20 cellular contexts compared by ENCODE assay signal in the genomic region with DNA sequence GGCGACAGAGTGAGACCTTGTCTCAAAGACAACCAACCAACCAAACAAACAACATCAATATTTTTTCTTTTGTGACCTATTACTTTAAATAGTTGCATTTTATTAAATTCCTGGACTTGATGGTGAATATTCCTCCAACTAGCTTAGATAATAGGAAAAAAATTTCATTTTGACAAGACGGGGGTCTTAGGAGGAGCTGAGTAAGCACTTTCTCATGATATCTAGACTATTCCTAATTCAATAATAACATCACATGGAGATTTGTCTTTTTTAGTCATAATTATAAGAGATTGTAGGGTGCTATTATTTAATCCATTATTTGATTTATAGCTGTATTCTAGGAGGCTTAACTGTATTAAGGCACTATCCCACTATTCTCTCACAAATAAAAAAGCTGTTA.
DNase-seq lines count a peak whose midpoint lies in the region; ATAC-seq, FAIRE-seq and TF ChIP-seq lines count a peak whose summit lies in the region.
"Had no signal": no experiment of that assay in that cellular context is flagged by ENCODE, and none has a peak within 500 bp of the region (broad histone marks: within the 10 kb centered on the region; RNA-seq: fewer than 3 reads in every experiment).

No MANE protein-coding gene starts in this region.

- no peak overlapping the region for H2BK15ac ChIP-seq in IMR-90 (ENCODE audit: low read depth, low read length)

- POLR2A ChIA-PET in A549 (lab: Yijun Ruan, JAX) (no interaction called here), IMR-90 (lab: Charles Lee; ENCODE audit: unreplicated experiment) (no interaction called here)

- H3K9me3 Mint-ChIP-seq in CD14-positive monocyte: peaks cover 0 to 3% (median 0%) of the 10 kb centered on the region in 7 donors

- H3K9ac ChIP-seq in IMR-90 (ENCODE audit: low read depth, low read length) (no peak overlapping the region), trophoblast cell (ENCODE audit: low read length) (no peak overlapping the region)
- H3K9ac ChIP-seq: BLaER1 treated with 17β-estradiol and CSF1 and Interleukin-3, amounts not matched to agents 10 nM and 100 nM had no signal

- H3K9me1 ChIP-seq in IMR-90 (ENCODE audit: insufficient read depth, low read length): no peaks in the 10 kb centered on the region

- H3K23ac ChIP-seq in IMR-90 (ENCODE audit: low read depth, low read length) (no peak overlapping the region), trophoblast cell (ENCODE audit: low read length) (no peak overlapping the region)

- H3K4me1 ChIP-seq in A549 (no peaks in the 10 kb centered on the region), IMR-90 (ENCODE audit: control insufficient read depth, insufficient read depth, low read length) (no peaks in the 10 kb centered on the region), trophoblast cell (ENCODE audit: control insufficient read depth in 1 of 2, insufficient read depth in 2 of 2, low read length in 2 of 2) (no peaks in the 10 kb centered on the region)
- H3K4me1 ChIP-seq: BLaER1 treated with 17β-estradiol and CSF1 and Interleukin-3, amounts not matched to agents 10 nM and 100 nM; Caco-2 had no signal

- no peak overlapping the region for H2BK120ac ChIP-seq in IMR-90 (ENCODE audit: low read depth, low read length)
- no peak overlapping the region for H2BK120ac ChIP-seq in trophoblast cell (ENCODE audit: insufficient read depth, low read length, poor library complexity)

- H3K79me1 ChIP-seq in IMR-90 (ENCODE audit: low read depth in 1 of 2, low read length in 2 of 2) (no peaks in the 10 kb centered on the region), trophoblast cell (ENCODE audit: low read length) (no peaks in the 10 kb centered on the region)

- H4K91ac ChIP-seq in IMR-90 (ENCODE audit: insufficient read depth, low read depth, low read length) (no peak overlapping the region), trophoblast cell (ENCODE audit: low read depth, low read length) (no peak overlapping the region)

- no peak overlapping the region for H2AK9ac ChIP-seq in IMR-90 (replicated peaks; ENCODE audit: low read depth, low read length, poor library complexity)

- H3K27ac ChIP-seq in A549 (no peak overlapping the region), IMR-90 (ENCODE audit: insufficient read depth, low read length) (no peak overlapping the region), trophoblast cell (ENCODE audit: low read depth, low read length) (no peak overlapping the region)
- H3K27ac ChIP-seq: BLaER1 treated with 17β-estradiol and CSF1 and Interleukin-3, amounts not matched to agents 10 nM and 100 nM; C4-2B had no signal

- TF ChIP-seq POLR2A in A549 (IDR thresholded peaks at IDR 0.05; ENCODE audit: low read length): no peak
- no peak for TF ChIP-seq POLR2A in IMR-90 (IDR thresholded peaks at IDR 0.05; ENCODE audit: low read depth, low read length)

- H3K56ac ChIP-seq in IMR-90 (ENCODE audit: extremely low read depth, insufficient read depth, low read length): no peak overlapping the region

- no peak overlapping the region for H4K5ac ChIP-seq in IMR-90 (ENCODE audit: low read depth, low read length)

- no peak overlapping the region for H4K12ac ChIP-seq in trophoblast cell (ENCODE audit: low read depth, low read length)

- H3K14ac ChIP-seq in IMR-90 (replicated peaks; ENCODE audit: low read depth, low read length) (no peak overlapping the region), trophoblast cell (ENCODE audit: low read length) (no peak overlapping the region)

- H3K36me3 ChIP-seq in IMR-90 (ENCODE audit: control insufficient read depth, insufficient read depth, low read length): no peaks in the 10 kb centered on the region
- no peaks in the 10 kb centered on the region for H3K36me3 ChIP-seq in trophoblast cell (ENCODE audit: control insufficient read depth in 1 of 2, insufficient read depth in 2 of 2, low read length in 2 of 2)
- H3K36me3 ChIP-seq: BLaER1 treated with 17β-estradiol and CSF1 and Interleukin-3, amounts not matched to agents 10 nM and 100 nM had no signal

- ATAC-seq in A549 (no peak), IMR-90 (ENCODE audit: low read depth) (no peak), HG02885 (IDR thresholded peaks at IDR 0.05; ENCODE audit: poor library complexity, unreplicated experiment) (no peak)
- ATAC-seq: CD8-positive, alpha-beta T cell had no signal

- no peak for FAIRE-seq in A549 (lab: Jason Lieb, UNC)
- FAIRE-seq: A204.1, D721Med, G401.6, GM12891 had no signal

- TF ChIP-seq CTCF in A549 (IDR thresholded peaks at IDR 0.05) (no peak), IMR-90 (conservative IDR thresholded peaks at IDR 0.05; ENCODE audit: low read depth, low read length) (no peak), CD14-positive monocyte (IDR thresholded peaks at IDR 0.05) (no peak)

- H3K4me1 Mint-ChIP-seq in CD14-positive monocyte: no peaks in the 10 kb centered on the region
- H3K4me1 Mint-ChIP-seq: B cell; CD4-positive, CD25-positive, alpha-beta regulatory T cell had no signal

- H2BK20ac ChIP-seq in IMR-90 (ENCODE audit: low read depth, low read length): no peak overlapping the region

- H3K27ac Mint-ChIP-seq in CD14-positive monocyte: no peak overlapping the region
- H3K27ac Mint-ChIP-seq: B cell; CD4-positive, CD25-positive, alpha-beta regulatory T cell; CD8-positive, alpha-beta T cell had no signal

- WGBS in A549 (ENCODE audit: missing lambda C conversion rate): 38% methylated on average over 2 of the region's 2 CpGs
- WGBS in IMR-90 (ENCODE audit: extremely low coverage in 2 of 2, insufficient read length in 1 of 2), 2 experiments: no CpG with 5 or more reads among the region's 2 CpGs
- WGBS in trophoblast cell (ENCODE audit: extremely low coverage, insufficient coverage, insufficient read length): no CpG with 5 or more reads among the region's 2 CpGs

- H3K4ac ChIP-seq in IMR-90 (ENCODE audit: low read depth, low read length) (no peak overlapping the region), trophoblast cell (ENCODE audit: low read depth, low read length) (no peak overlapping the region)

- H3K18ac ChIP-seq in IMR-90 (ENCODE audit: low read depth, low read length): no peak overlapping the region
- H3K18ac ChIP-seq in trophoblast cell (ENCODE audit: low read length): no peak overlapping the region

- no peak overlapping the region for H3K4me2 ChIP-seq in A549
- H3K4me2 ChIP-seq in IMR-90 (ENCODE audit: low read depth, low read length): no peak overlapping the region
- no peak overlapping the region for H3K4me2 ChIP-seq in trophoblast cell (ENCODE audit: low read length)
- H3K4me2 ChIP-seq: BLaER1 treated with 17β-estradiol and CSF1 and Interleukin-3, amounts not matched to agents 10 nM and 100 nM had no signal

- H2BK12ac ChIP-seq in trophoblast cell (ENCODE audit: low read length): no peak overlapping the region

- H3K36me3 Mint-ChIP-seq in CD14-positive monocyte: no peaks in the 10 kb centered on the region
- H3K36me3 Mint-ChIP-seq: CD4-positive, CD25-positive, alpha-beta regulatory T cell; CD8-positive, alpha-beta T cell had no signal

- H3K4me3 ChIP-seq in A549: no peak overlapping the region
- H3K4me3 ChIP-seq in IMR-90 (ENCODE audit: insufficient read depth, low read depth, low read length): no peak overlapping the region
- peak overlapping the region; percentile 18 for H3K4me3 ChIP-seq in trophoblast cell (ENCODE audit: low read depth, low read length)
- H3K4me3 ChIP-seq: BLaER1 treated with 17β-estradiol and CSF1 and Interleukin-3, amounts not matched to agents 10 nM and 100 nM had no signal

- H3K27me3 ChIP-seq in IMR-90 (ENCODE audit: control insufficient read depth, insufficient read depth, low read length) (no peaks in the 10 kb centered on the region), trophoblast cell (ENCODE audit: insufficient read depth, low read length) (no peaks in the 10 kb centered on the region)
- H3K27me3 ChIP-seq: BLaER1 treated with 17β-estradiol and CSF1 and Interleukin-3, amounts not matched to agents 10 nM and 100 nM had no signal

- no peak overlapping the region for H2BK5ac ChIP-seq in IMR-90 (ENCODE audit: low read depth, low read length, poor library complexity, severe bottlenecking)
- H2BK5ac ChIP-seq in trophoblast cell (ENCODE audit: low read depth, low read length, poor library complexity): no peak overlapping the region

- DNase-seq in A549 (ENCODE audit: low read depth in 1 of 2, low spot score in 1 of 2) (no peak), IMR-90 (no peak), trophoblast cell (no peak), CD14-positive monocyte (ENCODE audit: low spot score) (no peak)
- DNase-seq: 8988T; AML-193; Caco-2; Calu3; CD4-positive, CD25-positive, alpha-beta regulatory T cell; CD8-positive, alpha-beta T cell; DMS79 treated with DMSO at 0.1 percent for 48 hours; GF-D8 had no signal

- H2AFZ ChIP-seq in IMR-90 (replicated peaks; ENCODE audit: low read length, poor library complexity) (no peak overlapping the region), trophoblast cell (ENCODE audit: insufficient read depth, low read length, poor library complexity) (no peak overlapping the region)

- H4K8ac ChIP-seq in IMR-90 (ENCODE audit: low read depth in 2 of 2, low read length in 2 of 2) (no peak overlapping the region), trophoblast cell (ENCODE audit: low read depth, low read length) (no peak overlapping the region)

- intact Hi-C loops in IMR-90 (cut with micrococcal nuclease): no loop called here
- intact Hi-C loops in CD14-positive monocyte (cut with micrococcal nuclease): no loop called here

- H2AK5ac ChIP-seq in IMR-90 (ENCODE audit: low read depth, low read length): no peak overlapping the region
- H2AK5ac ChIP-seq in trophoblast cell (ENCODE audit: low read length): no peak overlapping the region

- CTCF ChIA-PET in A549 (lab: Yijun Ruan, JAX): interaction anchor here (1.7 kb wide), 1 partner anchor 10 kb away, joined by 5 read pairs; no protein-coding TSS in a partner anchor
- CTCF ChIA-PET in IMR-90 (lab: Yijun Ruan, JAX): interaction anchor here (0.6 to 1.3 kb wide), 4 partner anchors 28 to 1144 kb away, joined by 3 to 5 read pairs (median 4); no protein-coding TSS in a partner anchor

- H3K27me3 Mint-ChIP-seq in CD14-positive monocyte (ENCODE audit: low read depth in 3 of 3): peaks cover 0 to 1% (median under 1%) of the 10 kb centered on the region in 3 donors
- H3K27me3 Mint-ChIP-seq: B cell; CD4-positive, CD25-positive, alpha-beta regulatory T cell had no signal

- H3K9me3 ChIP-seq in A549: no peaks in the 10 kb centered on the region
- no peaks in the 10 kb centered on the region for H3K9me3 ChIP-seq in IMR-90 (ENCODE audit: control insufficient read depth, insufficient read depth, low read length)
- H3K9me3 ChIP-seq in trophoblast cell (ENCODE audit: insufficient read depth, low read depth, low read length): no peaks in the 10 kb centered on the region
- H3K9me3 ChIP-seq: BLaER1 treated with 17β-estradiol and CSF1 and Interleukin-3, amounts not matched to agents 10 nM and 100 nM; Caco-2 had no signal

- TF ChIP-seq RAD21 in A549 (conservative IDR thresholded peaks at IDR 0.05 in 1 of 2, IDR thresholded peaks at IDR 0.05 in 1 of 2) (no peak), IMR-90 (IDR thresholded peaks at IDR 0.05; ENCODE audit: low read length) (no peak)

- dilution Hi-C loops in IMR-90 (cut with HindIII; ENCODE audit: low sequenced_read_pairs, unreplicated experiment): no loop called here

- no peak for TF ChIP-seq EP300 in A549 (IDR thresholded peaks at IDR 0.05)

- no TSS peak for BruUV-seq in IMR-90 (replicated peaks; lab: Mats Ljungman, UMichigan)

- H3K79me2 ChIP-seq in trophoblast cell (ENCODE audit: control insufficient read depth, insufficient read depth, low read length, poor library complexity): no peaks in the 10 kb centered on the region

- in situ Hi-C loops in IMR-90 (cut with MboI; ENCODE audit: low sequenced_read_pairs): loop anchor here (10.0 kb wide), 1 partner anchor 1544 kb away; no protein-coding TSS in a partner anchor

- no peak overlapping the region for H3K4me3 Mint-ChIP-seq in CD14-positive monocyte
- H3K4me3 Mint-ChIP-seq: B cell; CD4-positive, CD25-positive, alpha-beta regulatory T cell; CD8-positive, alpha-beta T cell had no signal

- no peaks in the 10 kb centered on the region for H4K20me1 ChIP-seq in IMR-90 (ENCODE audit: insufficient read depth, low read length)
- H4K20me1 ChIP-seq: BLaER1 treated with 17β-estradiol and CSF1 and Interleukin-3, amounts not matched to agents 10 nM and 100 nM had no signal
